Comparison of ENCODE assay signal across 1 cellular context in genomic region chr22:31102441-31103081, GRCh38.
TF ChIP-seq lines count a peak whose summit lies in the region.

No MANE protein-coding gene starts in this region.

TF ChIP-seq in SK-N-SH, 30 proteins besides CTCF, POLR2A, EP300 and RAD21:
- 0 out of 2 replicates have a peak, but pooled peaks have one; percentile 11 for TF ChIP-seq PBX3 (IDR thresholded peaks at IDR 0.05)
- TF ChIP-seq TEAD4 (IDR thresholded peaks at IDR 0.05; ENCODE audit: borderline replicate concordance, insufficient read depth), result no peak
- no peak for TF ChIP-seq GATA2 (CRISPR knock-in tag; IDR thresholded peaks at IDR 0.05)
- TF ChIP-seq IRF3 (IDR thresholded peaks at IDR 0.05; ENCODE audit: low read depth, low read length), result no peak
- TF ChIP-seq TAF1 (IDR thresholded peaks at IDR 0.05; ENCODE audit: borderline replicate concordance, low read depth, low read length), result no peak
- TF ChIP-seq USF2 (IDR thresholded peaks at IDR 0.05; ENCODE audit: borderline replicate concordance, low read depth, low read length), result no peak
- TF ChIP-seq JUND (IDR thresholded peaks at IDR 0.05), result peak; percentile 42; the same call in 1 of the 2 replicates
- no peak for TF ChIP-seq FOXM1 (IDR thresholded peaks at IDR 0.05; ENCODE audit: low read depth)
- TF ChIP-seq RXRA (IDR thresholded peaks at IDR 0.05; ENCODE audit: borderline replicate concordance, low read depth), result no peak
- no peak for TF ChIP-seq SMC3 (IDR thresholded peaks at IDR 0.05; ENCODE audit: low read depth, low read length)
- no peak for TF ChIP-seq YY1 (IDR thresholded peaks at IDR 0.05; ENCODE audit: low read depth)
- TF ChIP-seq CHD2 (IDR thresholded peaks at IDR 0.05; ENCODE audit: low read length, partially characterized antibody), result no peak
- 0 out of 2 replicates have a peak, but pooled peaks have one; percentile 29 for TF ChIP-seq POLR2AphosphoS5 (IDR thresholded peaks at IDR 0.05; ENCODE audit: low read depth, low read length)
- TF ChIP-seq ELF1 (IDR thresholded peaks at IDR 0.05), result no peak
- TF ChIP-seq FOSL2 (IDR thresholded peaks at IDR 0.05; ENCODE audit: borderline replicate concordance, low read depth), result peak; percentile 53; the same call in 1 of the 2 replicates
TF ChIP-seq in SK-N-SH: peak in this region for 4.
